ENCODE assay signal across 14 cellular contexts in the genomic region with DNA sequence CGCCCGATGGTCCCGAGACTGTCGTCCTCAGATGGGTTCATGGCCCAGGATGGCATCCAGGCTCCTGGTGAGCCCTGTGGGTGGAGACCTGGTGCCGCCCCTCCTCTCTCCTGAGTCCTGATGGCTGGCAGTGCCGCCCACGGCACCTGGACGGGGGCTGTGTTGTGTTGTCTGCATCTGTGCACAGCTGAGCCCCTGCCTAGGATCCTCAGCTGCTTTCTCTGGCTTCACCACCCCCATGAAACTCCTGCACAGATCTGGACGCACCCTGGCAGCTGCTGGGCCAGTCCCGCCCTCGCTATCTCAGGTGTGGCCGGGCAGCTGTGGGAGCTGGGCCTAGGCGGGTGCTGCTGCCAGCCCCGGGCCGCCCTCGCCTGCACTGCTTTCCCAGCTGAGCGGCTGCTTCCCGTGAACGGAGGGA.
"Had no signal": no experiment of that assay in that cellular context is flagged by ENCODE, and none has a peak within 500 bp of the region (broad histone marks: within the 10 kb centered on the region; RNA-seq: fewer than 3 reads in every experiment).

No MANE protein-coding gene starts in this region.

- H3K4me3 ChIP-seq: left lung, pancreas had no signal

- H3K36me3 ChIP-seq: brain microvascular endothelial cell, left lung, pancreas had no signal

- DNase-seq: activated CD4-positive, alpha-beta T cell treated with anti-CD3 and anti-CD28 coated beads, Interleukin-2, amount 10 ng/mL, durations not matched to agents 24 days and 14 days; activated CD4-positive, CD25-positive, alpha-beta regulatory T cell; activated CD8-positive, alpha-beta memory T cell treated with anti-CD3 and anti-CD28 coated beads, Interleukin-2, amount 50 U/mL, for 4 hours; activated CD8-positive, alpha-beta T cell treated with anti-CD3 and anti-CD28 coated beads, Interleukin-2, amount 10 ng/mL, durations not matched to agents 7 days and 5 days; activated effector memory CD4-positive, alpha-beta T cell treated with anti-CD3 and anti-CD28 coated beads, Interleukin-2, amount 50 U/mL, for 16 hours; activated T-cell treated with anti-CD3 and anti-CD28 coated beads, Interleukin-2, amount 50 U/mL, for 48 hours; amygdala; brain microvascular endothelial cell; dermis blood vessel endothelial cell; islet precursor cell; stimulated activated CD4-positive, alpha-beta T cell treated with anti-CD3 and anti-CD28 coated beads, Interleukin-12 subunit alpha, Interleukin-12 subunit beta, amount 100 ng/mL, for 4 hours; stimulated activated CD4-positive, alpha-beta T cell treated with anti-CD3 and anti-CD28 coated beads, Interleukin-2, amount 100 ng/mL, for 24 hours had no signal

- H3K9me3 ChIP-seq: left lung, pancreas had no signal

- H3K27me3 ChIP-seq: pancreas had no signal

- H3K27ac ChIP-seq: brain microvascular endothelial cell, left lung, pancreas had no signal

- FAIRE-seq: pancreas had no signal
